In the genomic region with DNA sequence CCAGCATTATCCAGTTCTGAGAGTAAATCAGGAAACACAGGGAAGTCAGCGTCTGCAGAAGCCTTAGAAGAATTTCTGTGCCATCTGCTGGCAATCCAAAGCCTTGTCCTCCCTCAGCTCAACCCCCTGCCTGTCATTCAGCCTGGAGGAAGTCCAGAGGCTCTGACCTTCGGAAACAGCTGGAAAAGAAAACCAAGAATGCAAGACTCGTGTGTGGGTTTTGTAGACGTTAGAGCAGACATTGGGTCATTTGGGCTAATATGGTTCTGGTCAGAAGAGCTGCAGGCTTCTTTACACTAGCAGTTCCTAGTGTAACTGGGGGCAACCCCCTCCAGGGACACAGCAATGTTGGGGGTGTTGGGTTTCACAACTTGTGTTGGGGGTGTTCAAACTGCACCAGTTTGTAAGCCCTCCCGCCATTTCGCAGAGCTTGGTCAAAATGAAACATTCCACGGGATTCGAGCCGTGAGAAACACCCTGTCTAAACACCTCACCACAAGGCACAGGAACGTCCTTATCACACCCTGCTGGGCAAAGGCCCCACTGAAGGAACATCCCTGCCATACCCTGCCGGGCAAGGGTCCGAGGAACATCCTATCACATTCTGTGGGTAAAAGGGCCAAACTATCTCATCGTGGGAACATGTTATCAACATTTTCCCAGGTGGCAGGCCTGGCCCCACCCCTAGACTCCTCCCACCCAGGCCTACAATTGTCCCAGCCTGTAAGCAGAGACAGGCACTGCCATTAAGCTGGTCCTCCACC, we compare ENCODE assay signal across 18 cellular contexts. TPM values are rescaled to one million over a fixed set of nuclear protein-coding genes. Genes with fewer than 3 reads are reported as not detected.
DNase-seq lines count a peak whose midpoint lies in the region; ATAC-seq and TF ChIP-seq lines count a peak whose summit lies in the region.
"Had no signal": no experiment of that assay in that cellular context is flagged by ENCODE, and none has a peak within 500 bp of the region (broad histone marks: within the 10 kb centered on the region; RNA-seq: fewer than 3 reads in every experiment).

No MANE protein-coding gene starts in this region.

- no peak overlapping the region for H3K27ac ChIP-seq in foreskin keratinocyte
- H3K27ac ChIP-seq: epithelial cell of prostate, psoas muscle, SJSA1 had no signal

- peaks cover 5% of the 10 kb centered on the region for H3K4me1 ChIP-seq in foreskin keratinocyte
- H3K4me1 ChIP-seq: psoas muscle had no signal

- no peak overlapping the region for H3K27ac Mint-ChIP-seq in Calu3 (ENCODE audit: unreplicated experiment)
- H3K27ac Mint-ChIP-seq: activated T-helper 1 cell treated with anti-CD3 and anti-CD28 coated beads, Interleukin-12 subunit alpha, Interleukin-12 subunit beta, Interleukin-2, Interleukin-4 antibody, amounts not matched to agents 30 ng/mL and 10 ng/mL and 1 ng/mL, durations not matched to agents 14 hours and 24 hours and 36 hours; mesothelial cell of epicardium had no signal

- no peaks in the 10 kb centered on the region for H3K36me3 Mint-ChIP-seq in Calu3 (ENCODE audit: insufficient read depth, unreplicated experiment)
- H3K36me3 Mint-ChIP-seq: CD8-positive, alpha-beta memory T cell; mesothelial cell of epicardium had no signal

- no peaks in the 10 kb centered on the region for H3K9me3 Mint-ChIP-seq in Calu3 (ENCODE audit: low read depth, unreplicated experiment)
- H3K9me3 Mint-ChIP-seq: activated T-helper 1 cell treated with anti-CD3 and anti-CD28 coated beads, Interleukin-12 subunit alpha, Interleukin-12 subunit beta, Interleukin-2, Interleukin-4 antibody, amounts not matched to agents 30 ng/mL and 10 ng/mL and 1 ng/mL, durations not matched to agents 14 hours and 24 hours and 36 hours; mesothelial cell of epicardium had no signal

- peaks cover 16% of the 10 kb centered on the region for H3K4me1 Mint-ChIP-seq in Calu3 (ENCODE audit: low read depth, unreplicated experiment)
- H3K4me1 Mint-ChIP-seq: CD8-positive, alpha-beta memory T cell; mesothelial cell of epicardium had no signal

- peak; percentile 61 for DNase-seq in GM12865 (ENCODE audit: low read depth)
- DNase-seq in amniotic epithelial cell (ENCODE audit: low read depth) = peak; percentile 46
- DNase-seq in foreskin keratinocyte = no peak
- DNase-seq in pulmonary artery endothelial cell (ENCODE audit: low read depth, low spot score) = peak; percentile 50
- no peak for DNase-seq in Calu3
- DNase-seq in NCI-H510A (lab: John Stamatoyannopoulos, UW) = no peak
- no peak for DNase-seq in central memory CD4-positive, alpha-beta T cell
- DNase-seq in germinal center (ENCODE audit: low spot score) = no peak
- DNase-seq: activated CD4-positive, alpha-beta T cell treated with anti-CD3 and anti-CD28 coated beads for 1 hour; aorta; CD8-positive, alpha-beta memory T cell; NCI-H1694; NCI-H748 treated with DMSO at 0.1 percent for 48 hours; psoas muscle had no signal

- ATAC-seq in foreskin keratinocyte = no peak

- no peak for TF ChIP-seq CTCF in GM12865 (IDR thresholded peaks at IDR 0.05; ENCODE audit: insufficient read depth, low read depth, low read length, missing control alignments)
- TF ChIP-seq CTCF in foreskin keratinocyte (conservative IDR thresholded peaks at IDR 0.05) = peak; percentile 14
- TF ChIP-seq CTCF in Calu3 (IDR thresholded peaks at IDR 0.05; ENCODE audit: unreplicated experiment) = no peak

- BruUV-seq in Calu3 (replicated peaks; lab: Mats Ljungman, UMichigan) = no TSS peak

- no peak overlapping the region for H3K4me3 Mint-ChIP-seq in Calu3 (ENCODE audit: low read depth, unreplicated experiment)
- H3K4me3 Mint-ChIP-seq: activated T-helper 1 cell treated with anti-CD3 and anti-CD28 coated beads, Interleukin-12 subunit alpha, Interleukin-12 subunit beta, Interleukin-2, Interleukin-4 antibody, amounts not matched to agents 30 ng/mL and 10 ng/mL and 1 ng/mL, durations not matched to agents 14 hours and 24 hours and 36 hours; CD8-positive, alpha-beta memory T cell; mesothelial cell of epicardium had no signal

- H3K4me3 ChIP-seq in GM12865 (ENCODE audit: low read depth, low read length) = no peak overlapping the region
- H3K4me3 ChIP-seq: psoas muscle, SJSA1 had no signal

- CTCF ChIA-PET in Calu3 (lab: Charles Lee) = interaction anchor here (0.6 kb wide), 1 partner anchor 49 kb away, joined by 7 read pairs; no protein-coding TSS in a partner anchor

- no peaks in the 10 kb centered on the region for H3K27me3 ChIP-seq in foreskin keratinocyte
- H3K27me3 ChIP-seq: SJSA1 had no signal

- intact Hi-C loops in Calu3 (cut with micrococcal nuclease; ENCODE audit: unreplicated experiment) = no loop called here

- H3K27me3 Mint-ChIP-seq in Calu3 (ENCODE audit: unreplicated experiment) = no peaks in the 10 kb centered on the region

RNA-seq across cellular contexts. Expression of a gene that starts 21.0 kb away (rescaled TPM):
- total RNA-seq in foreskin keratinocyte (not detected in 2 replicates), pulmonary artery endothelial cell (not detected in 2 replicates), Calu3 (2022) (9.8 and 17.3 TPM in 2 replicates)
- polyA plus RNA-seq in foreskin keratinocyte = not detected in 2 replicates
- total RNA-seq: activated T-helper 1 cell treated with anti-CD3 and anti-CD28 coated beads, Interleukin-12 subunit alpha, Interleukin-12 subunit beta, Interleukin-2, Interleukin-4 antibody, amounts not matched to agents 30 ng/mL and 10 ng/mL and 1 ng/mL, durations not matched to agents 14 hours and 24 hours and 36 hours; aorta; CD8-positive, alpha-beta memory T cell; mesothelial cell of epicardium; psoas muscle; SJSA1 had no signal
- polyA plus RNA-seq: aorta; CD8-positive, alpha-beta memory T cell; psoas muscle had no signal

RNA-seq across cellular contexts. Expression of a gene that starts 30.9 kb away (rescaled TPM):
- not detected in 2 replicates for total RNA-seq in foreskin keratinocyte
- not detected in 2 replicates for polyA plus RNA-seq in foreskin keratinocyte
- total RNA-seq in pulmonary artery endothelial cell = not detected in 2 replicates
- total RNA-seq in Calu3 (2022) = not detected in 2 replicates
- total RNA-seq: activated T-helper 1 cell treated with anti-CD3 and anti-CD28 coated beads, Interleukin-12 subunit alpha, Interleukin-12 subunit beta, Interleukin-2, Interleukin-4 antibody, amounts not matched to agents 30 ng/mL and 10 ng/mL and 1 ng/mL, durations not matched to agents 14 hours and 24 hours and 36 hours; aorta; CD8-positive, alpha-beta memory T cell; mesothelial cell of epicardium; psoas muscle; SJSA1 had no signal
- polyA plus RNA-seq: aorta; CD8-positive, alpha-beta memory T cell; psoas muscle had no signal

RNA-seq across cellular contexts. Expression of a gene that starts 41.0 kb away (rescaled TPM):
- total RNA-seq in foreskin keratinocyte (not detected in 2 replicates), pulmonary artery endothelial cell (0.67 and 1.3 TPM in 2 replicates), Calu3 (2022) (20.7 and 21.6 TPM in 2 replicates)
- polyA plus RNA-seq in foreskin keratinocyte = not detected in 2 replicates
- total RNA-seq: activated T-helper 1 cell treated with anti-CD3 and anti-CD28 coated beads, Interleukin-12 subunit alpha, Interleukin-12 subunit beta, Interleukin-2, Interleukin-4 antibody, amounts not matched to agents 30 ng/mL and 10 ng/mL and 1 ng/mL, durations not matched to agents 14 hours and 24 hours and 36 hours; CD8-positive, alpha-beta memory T cell had no signal
- polyA plus RNA-seq: CD8-positive, alpha-beta memory T cell had no signal

Comparison
In these comparisons a context has a peak if more than half of its experiments do, and no peak if none do; other contexts are left out.
1. DNase-seq: peak in GM12865 (single experiment), amniotic epithelial cell (single experiment) and pulmonary artery endothelial cell (single experiment); none in foreskin keratinocyte (0 of 2), Calu3 (single experiment), NCI-H510A (single experiment), central memory CD4-positive, alpha-beta T cell (single experiment) and germinal center (single experiment).
2. RNA of a gene that starts 21.0 kb away (total RNA-seq): 9.8 to 17.3 TPM in Calu3; not detected in foreskin keratinocyte and not detected in pulmonary artery endothelial cell; every median in the first group is over 10 times any median in the second.